In genomic region chr13:46378411-46378810, GRCh38 we compare ENCODE assay signal across 1 cellular context.
A peak's percentile ranks its signal among the peaks of the same experiment; 100 is the strongest.
TF ChIP-seq lines count a peak whose summit lies in the region.

No MANE protein-coding gene starts in this region.

TF ChIP-seq in HepG2, 621 proteins besides CTCF, POLR2A, EP300 and RAD21:
- TF ChIP-seq, protein P1, sequence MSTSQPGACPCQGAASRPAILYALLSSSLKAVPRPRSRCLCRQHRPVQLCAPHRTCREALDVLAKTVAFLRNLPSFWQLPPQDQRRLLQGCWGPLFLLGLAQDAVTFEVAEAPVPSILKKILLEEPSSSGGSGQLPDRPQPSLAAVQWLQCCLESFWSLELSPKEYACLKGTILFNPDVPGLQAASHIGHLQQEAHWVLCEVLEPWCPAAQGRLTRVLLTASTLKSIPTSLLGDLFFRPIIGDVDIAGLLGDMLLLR (CRISPR knock-in tag; IDR thresholded peaks at IDR 0.05) = no peak
- TF ChIP-seq IKZF1 (IDR thresholded peaks at IDR 0.05) = no peak
- no peak for TF ChIP-seq CC2D1A (CRISPR knock-in tag; IDR thresholded peaks at IDR 0.05)
- TF ChIP-seq MATR3 (CRISPR knock-in tag; IDR thresholded peaks at IDR 0.05) = no peak
- peak; percentile 47; the same call in 1 of the 2 replicates for TF ChIP-seq CEBPB (IDR thresholded peaks at IDR 0.05; ENCODE audit: borderline replicate concordance, low read depth, low read length)
